8 cellular contexts compared by ENCODE assay signal in the genomic region with DNA sequence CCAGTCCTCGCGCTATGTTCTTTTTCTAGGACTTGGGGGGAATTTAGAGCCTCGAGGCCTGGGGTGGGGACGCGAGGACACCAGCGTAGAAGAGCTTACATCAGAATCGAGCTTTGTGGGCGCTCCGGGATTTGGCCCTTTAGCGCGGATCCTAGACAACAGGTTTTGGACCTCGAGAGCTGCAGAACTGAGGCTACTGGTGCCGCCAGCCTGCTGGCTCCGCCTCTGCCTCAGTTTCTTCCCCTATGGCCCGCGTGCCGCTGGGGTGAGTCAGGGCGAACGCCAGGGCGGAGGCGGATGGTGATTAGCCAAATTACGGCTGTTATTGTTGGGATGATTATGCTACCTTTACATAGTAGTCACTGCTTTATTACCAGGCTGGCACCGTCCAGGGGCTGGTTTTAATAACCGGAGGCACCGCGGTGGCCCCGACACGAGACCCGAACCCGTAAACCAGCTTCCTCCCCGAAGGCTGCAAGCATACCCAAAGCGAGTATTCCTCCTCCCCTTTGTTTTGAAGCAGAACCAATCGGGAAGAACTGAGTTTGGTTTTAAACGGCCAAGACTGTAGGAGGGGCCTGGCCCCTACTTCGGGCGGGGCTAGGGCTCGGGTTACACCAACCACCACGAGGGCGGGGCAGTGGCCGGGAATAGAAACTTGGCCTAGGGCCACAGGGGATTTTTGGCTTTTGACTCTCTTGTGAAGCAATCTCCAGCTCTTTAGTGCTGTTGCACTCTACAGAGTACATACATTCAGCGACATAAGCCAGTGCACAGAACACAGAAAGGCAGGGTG. TPM values are rescaled to one million over a fixed set of nuclear protein-coding genes. Genes with fewer than 3 reads are reported as not detected.
DNase-seq lines count a peak whose midpoint lies in the region; ATAC-seq, FAIRE-seq and TF ChIP-seq lines count a peak whose summit lies in the region.

No MANE protein-coding gene starts in this region.

- WGBS in psoas muscle, 3 donors = 0 to 1% (median 0%) methylated on average over 39 to 41 of the region's 41 CpGs

- intact Hi-C loops in psoas muscle (cut with DNase I) = loop anchor here in 1 of 2 donors (5.0 to 10.0 kb wide), 2 partner anchors 52 to 445 kb away; a partner anchor contains a TSS

- H3K4me3 ChIP-seq in right atrium auricular region (peak overlapping the region; percentile 91 to 99), psoas muscle (peak overlapping the region; percentile 89)

- H3K9me3 ChIP-seq in right atrium auricular region (no peaks in the 10 kb centered on the region), psoas muscle (no peaks in the 10 kb centered on the region)

- DNase-seq in NCI-H187 (lab: John Stamatoyannopoulos, UW) (peak; percentile 91 to 93), T-helper 2 cell (peak; percentile 69 to 96 (median 83)), anterior cingulate cortex (lab: John Stamatoyannopoulos, UW) (peak; percentile 32 to 95 (median 81)), right atrium auricular region (ENCODE audit: low spot score) (peak; percentile 98), psoas muscle (peak; percentile 95 to 97), urothelium cell line (ENCODE audit: low spot score) (peak; percentile 98)

- no peaks in the 10 kb centered on the region for H3K27me3 ChIP-seq in right atrium auricular region
- no peaks in the 10 kb centered on the region for H3K27me3 ChIP-seq in psoas muscle (ENCODE audit: insufficient read depth in 3 of 3, low read length in 2 of 3)

- H3K4me1 ChIP-seq in right atrium auricular region (peaks cover 0 to 30% of the 10 kb centered on the region in 2 donors), psoas muscle (peaks cover 26% of the 10 kb centered on the region)

- H3K27ac ChIP-seq in right atrium auricular region (peak overlapping the region; percentile 98), psoas muscle (peak overlapping the region; percentile 95)

- peak; percentile 13 for FAIRE-seq in urothelium cell line (lab: Jason Lieb, UNC)

- no peak for TF ChIP-seq CTCF in right atrium auricular region (IDR thresholded peaks at IDR 0.05)
- TF ChIP-seq CTCF in psoas muscle (IDR thresholded peaks at IDR 0.05) = no peak

- peaks cover 13% of the 10 kb centered on the region for H3K36me3 ChIP-seq in right atrium auricular region
- H3K36me3 ChIP-seq in psoas muscle (ENCODE audit: insufficient read depth in 1 of 2, low read depth in 1 of 2) = peaks cover 3 to 22% of the 10 kb centered on the region in 2 donors

- ATAC-seq in GM18502 (IDR thresholded peaks at IDR 0.05; ENCODE audit: poor library complexity, unreplicated experiment) = peak; percentile 67
- ATAC-seq in HG02943 (IDR thresholded peaks at IDR 0.05; ENCODE audit: low read depth, unreplicated experiment) = peak; percentile 67
- ATAC-seq in psoas muscle = peak; percentile 85 to 90 (median 86)

RNA-seq across cellular contexts. Expression of a gene that starts 0.6 kb away (rescaled TPM):
- total RNA-seq in right atrium auricular region (10 to 100 TPM; 15.7 to 20.7 TPM), psoas muscle (10 to 100 TPM; 32.8 to 43.8 (median 35.2) TPM)
- 10 to 100 TPM; 27.8 to 69.6 (median 33.9) TPM for polyA plus RNA-seq in psoas muscle

RNA-seq across cellular contexts. Expression of a gene that starts 5.9 kb away (rescaled TPM):
- 10 to 100 TPM; 22.8 to 28.2 TPM for total RNA-seq in right atrium auricular region
- 10 to 100 TPM; 17.0 to 36.6 (median 26.1) TPM for total RNA-seq in psoas muscle
- polyA plus RNA-seq in psoas muscle = 10 to 100 TPM; 30.5 to 43.1 (median 31.6) TPM

RNA-seq across cellular contexts. Expression of a gene that starts 15.1 kb away (rescaled TPM):
- total RNA-seq in right atrium auricular region (under 1 TPM in 1 of 2 donors, not detected in 1; 0.12 TPM), psoas muscle (under 1 TPM in 1 of 4 donors, not detected in 3; 0.11 TPM)
- polyA plus RNA-seq in psoas muscle = under 1 TPM; 0.36 to 0.59 (median 0.51) TPM

RNA-seq across cellular contexts. Expression of a gene that starts 53.7 kb away (rescaled TPM):
- total RNA-seq in right atrium auricular region (1 to 10 TPM; 5.5 to 6.2 TPM), psoas muscle (1 to 10 TPM; 3.6 to 6.4 (median 5.5) TPM)
- polyA plus RNA-seq in psoas muscle = 1 to 10 TPM; 1.7 to 6.8 (median 1.9) TPM

RNA-seq across cellular contexts. Expression of a gene that starts 53.9 kb away (rescaled TPM):
- 10 to 100 TPM in 1 of 2 donors, 1 to 10 TPM in 1; 8.8 to 11.8 TPM for total RNA-seq in right atrium auricular region
- total RNA-seq in psoas muscle = 10 to 100 TPM; 17.5 to 40.1 (median 20.1) TPM
- 10 to 100 TPM; 12.3 to 21.7 (median 12.8) TPM for polyA plus RNA-seq in psoas muscle

Comparison
In these comparisons a context has a peak if more than half of its experiments do, and no peak if none do; other contexts are left out.
1. Peak in every context shown above with its lines: DNase-seq, ATAC-seq, H3K4me3 ChIP-seq and H3K27ac ChIP-seq.